Comparison of ENCODE assay signal across 8 cellular contexts in genomic region chr11:72793452-72794367, GRCh38. TPM values are rescaled to one million over a fixed set of nuclear protein-coding genes. Genes with fewer than 3 reads are reported as not detected.
DNase-seq lines count a peak whose midpoint lies in the region; ATAC-seq, FAIRE-seq and TF ChIP-seq lines count a peak whose summit lies in the region.

STARD10 (minus strand) TSS chr11:72794047; CDS start chr11:72781181, 12,866 bp downstream.

- no peaks in the 10 kb centered on the region for H3K27me3 Mint-ChIP-seq in T-cell

- H3K4me3 ChIP-seq in adrenal gland (peak within 1 kb of the TSS in 2 of 4 donors; percentile 44 to 49), heart left ventricle (peak within 1 kb of the TSS; percentile 49 to 80 (median 68)), upper lobe of left lung (peak within 1 kb of the TSS; percentile 27 to 71 (median 58))

- H3K4me1 Mint-ChIP-seq in T-cell = peaks cover 23 to 26% (median 26%) of the 10 kb centered on the region in 3 donors

- TF ChIP-seq POLR2A in GM12891 (IDR thresholded peaks at IDR 0.05; ENCODE audit: low read depth, low read length) (peak; percentile 68; the same call in 1 of the 2 replicates), adrenal gland (IDR thresholded peaks at IDR 0.05) (peak; percentile 16 to 70), heart left ventricle (IDR thresholded peaks at IDR 0.05) (peak in 1 of 2 donors; percentile 52), upper lobe of left lung (IDR thresholded peaks at IDR 0.05) (peak in 2 of 4 donors; percentile 40 to 71)

- peak; percentile 94 to 100 (median 98) for TF ChIP-seq CTCF in adrenal gland (IDR thresholded peaks at IDR 0.05)
- peak; percentile 94 to 100 (median 98) for TF ChIP-seq CTCF in heart left ventricle (IDR thresholded peaks at IDR 0.05)
- TF ChIP-seq CTCF in upper lobe of left lung (IDR thresholded peaks at IDR 0.05) = peak; percentile 90 to 100 (median 100)

- H3K9me3 ChIP-seq in adrenal gland (replicated peaks in 1 of 3) (no peaks in the 10 kb centered on the region), heart left ventricle (no peaks in the 10 kb centered on the region), upper lobe of left lung (no peaks in the 10 kb centered on the region)

- peak; percentile 80 for ATAC-seq in HG02840 (IDR thresholded peaks at IDR 0.05; ENCODE audit: low FRiP score, unreplicated experiment)
- peak; percentile 92 to 95 (median 94) for ATAC-seq in T-cell (replicated peaks in 1 of 4)
- ATAC-seq in heart left ventricle = peak; percentile 95 to 96 (median 96)
- peak; percentile 98 to 99 for ATAC-seq in upper lobe of left lung (ENCODE audit: low FRiP score in 2 of 2)

- POLR2A ChIA-PET in T-cell (lab: Charles Lee) = interaction anchor here in 1 of 2 donors (1.0 kb wide), 1 partner anchor 68 kb away, joined by 4 read pairs; no protein-coding TSS in a partner anchor

- peak; percentile 93 for FAIRE-seq in GM12891 (lab: Jason Lieb, UNC)

- H3K4me1 ChIP-seq in adrenal gland (replicated peaks in 1 of 2) (peaks cover 13 to 16% of the 10 kb centered on the region in 2 donors), heart left ventricle (peaks cover 0 to 37% (median 28%) of the 10 kb centered on the region in 12 donors), upper lobe of left lung (peaks cover 18 to 39% (median 36%) of the 10 kb centered on the region in 4 donors)

- peak within 1 kb of the TSS; percentile 99 to 100 for H3K27ac Mint-ChIP-seq in T-cell

- H3K36me3 ChIP-seq in adrenal gland (replicated peaks in 1 of 2) = no peaks in the 10 kb centered on the region
- H3K36me3 ChIP-seq in heart left ventricle = no peaks in the 10 kb centered on the region
- no peaks in the 10 kb centered on the region for H3K36me3 ChIP-seq in upper lobe of left lung

- no peak for TF ChIP-seq EP300 in upper lobe of left lung (IDR thresholded peaks at IDR 0.05)

- intact Hi-C loops in adrenal gland (cut with DNase I) = no loop called here
- intact Hi-C loops in heart left ventricle (cut with DNase I) = loop anchor here in 9 of 10 donors (1.0 to 10.0 kb wide), 6 partner anchors 65 to 199 kb away; no protein-coding TSS in a partner anchor
- intact Hi-C loops in posterior cingulate gyrus (cut with DNase I) = loop anchor here (1.0 to 10.0 kb wide), 4 partner anchors 21 to 209 kb away; partner anchors contain the start of gene ATG16L2

- WGBS in adrenal gland, 4 donors = 2% methylated on average over 39 to 55 of the region's 55 CpGs
- WGBS in heart left ventricle, 4 donors = 1 to 2% (median 2%) methylated on average over 38 to 55 of the region's 55 CpGs
- 3 to 5% methylated on average over 11 to 40 of the region's 55 CpGs for WGBS in upper lobe of left lung, 2 donors

- CTCF ChIA-PET in T-cell (lab: Charles Lee) = interaction anchor here (0.6 to 3.7 kb wide), 18 partner anchors 11 to 148 kb away, joined by 3 to 38 read pairs (median 4); no protein-coding TSS in a partner anchor

- H3K4me3 Mint-ChIP-seq in T-cell = peak within 1 kb of the TSS; percentile 91 to 98 (median 97)

- H3K27ac ChIP-seq in adrenal gland (peak within 1 kb of the TSS; percentile 68 to 91 (median 81)), heart left ventricle (peak within 1 kb of the TSS; percentile 51 to 97 (median 92)), upper lobe of left lung (peak within 1 kb of the TSS; percentile 66 to 95 (median 88))

- no peaks in the 10 kb centered on the region for H3K9me3 Mint-ChIP-seq in T-cell

- DNase-seq in GM12891 (ENCODE audit: insufficient read length, low spot score) (peak; percentile 96), NCI-H1436 treated with DMSO at 0.1 percent for 48 hours (lab: John Stamatoyannopoulos, UW) (peak; percentile 77), T-cell (peak; percentile 87 to 95 (median 92)), adrenal gland (peak; percentile 94 to 98 (median 97)), heart left ventricle (peak; percentile 96 to 98 (median 97)), posterior cingulate gyrus (peak; percentile 95 to 99 (median 97)), upper lobe of left lung (peak; percentile 97 to 98)

- H3K27me3 ChIP-seq in adrenal gland = no peaks in the 10 kb centered on the region
- no peaks in the 10 kb centered on the region for H3K27me3 ChIP-seq in heart left ventricle
- H3K27me3 ChIP-seq in upper lobe of left lung = no peaks in the 10 kb centered on the region

- H3K36me3 Mint-ChIP-seq in T-cell = no peaks in the 10 kb centered on the region

TF ChIP-seq in GM12891, 5 proteins besides CTCF, POLR2A, EP300 and RAD21:
- TF ChIP-seq PAX5 (IDR thresholded peaks at IDR 0.05; ENCODE audit: insufficient read depth, low read length, severe bottlenecking) (no peak), SPI1 (IDR thresholded peaks at IDR 0.05; ENCODE audit: low read depth, low read length) (no peak), TAF1 (IDR thresholded peaks at IDR 0.05; ENCODE audit: low read depth, low read length) (peak; percentile 77), POU2F2 (IDR thresholded peaks at IDR 0.05; ENCODE audit: low read depth, low read length) (no peak), POLR2AphosphoS5 (IDR thresholded peaks at IDR 0.05; ENCODE audit: low read depth, low read length) (peak; percentile 81)

RNA-seq across cellular contexts. Expression of gene STARD10, which starts in this region (rescaled TPM):
- 23.1 TPM for polyA plus RNA-seq in GM12891 (2012; ENCODE audit: low read depth, missing spikeins)
- total RNA-seq in T-cell (10 to 100 TPM; 11.1 to 24.9 (median 19.1) TPM), adrenal gland (100 to 1,000 TPM; 190 to 425 (median 350) TPM), heart left ventricle (10 to 100 TPM; 35.2 to 78.8 (median 55.2) TPM), upper lobe of left lung (100 to 1,000 TPM in 5 of 6 donors, 10 to 100 TPM in 1; 93.2 to 227 (median 151) TPM)
- polyA plus RNA-seq in adrenal gland (100 to 1,000 TPM; 261 to 668 (median 513) TPM), heart left ventricle (100 to 1,000 TPM in 1 of 2 donors, 10 to 100 TPM in 1; 35.9 to 237 TPM)

Comparison
In these comparisons a context has a peak if more than half of its experiments do, and no peak if none do; other contexts are left out.
1. intact Hi-C loops: an anchor here in heart left ventricle (1.0 to 10.0 kb wide) and posterior cingulate gyrus (1.0 to 10.0 kb wide); none called in adrenal gland.